8 cellular contexts compared by ENCODE assay signal in the genomic region with DNA sequence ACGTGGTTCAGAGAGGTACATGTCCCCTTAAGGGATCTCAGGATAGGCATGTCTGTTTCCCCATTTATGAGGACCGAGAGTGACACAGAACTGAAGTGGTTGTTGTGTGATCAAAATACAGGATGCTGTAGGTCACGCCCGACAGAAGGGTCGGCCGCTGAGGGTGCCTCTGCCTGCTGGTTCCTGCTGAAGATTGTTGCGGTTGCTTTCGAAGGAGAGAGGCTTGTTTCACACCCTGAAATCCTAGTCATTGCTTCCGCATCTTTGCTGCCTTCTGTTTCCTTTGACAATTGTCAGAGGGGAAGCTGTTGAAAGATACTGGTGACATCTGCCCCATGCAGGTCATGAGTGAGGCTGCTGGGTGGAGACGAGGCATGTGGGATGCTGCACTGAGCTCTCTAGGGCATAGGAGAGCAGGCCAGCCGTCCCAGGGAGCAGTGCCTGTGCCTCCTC.
A peak's percentile ranks its signal among the peaks of the same experiment; 100 is the strongest.
DNase-seq lines count a peak whose midpoint lies in the region; ATAC-seq and TF ChIP-seq lines count a peak whose summit lies in the region.

No MANE protein-coding gene starts in this region.

- H3K27me3 ChIP-seq in DOHH2 (ENCODE audit: control insufficient read depth, low read length): no peaks in the 10 kb centered on the region

- H3F3A ChIP-seq in DOHH2 (ENCODE audit: control insufficient read depth, insufficient read depth): peaks cover 14% of the 10 kb centered on the region

- H3K36me3 ChIP-seq in DOHH2 (ENCODE audit: control insufficient read depth, low read length): peaks cover 3% of the 10 kb centered on the region

- peak; percentile 85 for DNase-seq in UCSD-AML1 (lab: John Stamatoyannopoulos, UW; ENCODE audit: unreplicated experiment)
- peak; percentile 8 for DNase-seq in effector CD8-positive, alpha-beta T cell (lab: John Stamatoyannopoulos, UW)
- peak in 2 of 3 donors; percentile 31 to 35 for DNase-seq in stimulated activated CD4-positive, alpha-beta T cell treated with anti-CD3 and anti-CD28 coated beads, TNF-alpha, amount 100 ng/mL, for 1 hour (ENCODE audit: low read depth in 3 of 3, low spot score in 1 of 3)
- no peak for DNase-seq in cerebellar nuclear complex (lab: John Stamatoyannopoulos, UW)
- no peak for DNase-seq in islet precursor cell
- DNase-seq in NCI-H2107 (lab: John Stamatoyannopoulos, UW): no peak

- no peaks in the 10 kb centered on the region for H3K9me2 ChIP-seq in DOHH2 (replicated peaks; ENCODE audit: control insufficient read depth, low read length)

- TF ChIP-seq CTCF in DOHH2 (IDR thresholded peaks at IDR 0.05; ENCODE audit: low read depth, low read length, poor library complexity, severe bottlenecking): no peak

- H3K27ac ChIP-seq in DOHH2 (ENCODE audit: low read depth, low read length): peak overlapping the region; percentile 30

- peak overlapping the region; percentile 30 for H3K4me3 ChIP-seq in DOHH2 (ENCODE audit: low read length)

- peak overlapping the region; percentile 65 for H3K4me2 ChIP-seq in DOHH2 (ENCODE audit: low read length)

- peaks cover 54% of the 10 kb centered on the region for H3K4me1 ChIP-seq in DOHH2 (ENCODE audit: control insufficient read depth, low read length)

- no peaks in the 10 kb centered on the region for H3K9me3 ChIP-seq in DOHH2 (ENCODE audit: control insufficient read depth, insufficient read depth, low read length)

- peak; percentile 49 for ATAC-seq in HG02885 (IDR thresholded peaks at IDR 0.05; ENCODE audit: poor library complexity, unreplicated experiment)

- H4K20me1 ChIP-seq in DOHH2 (ENCODE audit: control insufficient read depth, insufficient read depth, low read depth, low read length): peaks cover 17% of the 10 kb centered on the region; the same call in 1 of the 2 replicates

- peaks cover 11% of the 10 kb centered on the region for H3K79me2 ChIP-seq in DOHH2 (ENCODE audit: control insufficient read depth, low read length)

Comparison
In these comparisons a context has a peak if more than half of its experiments do, and no peak if none do; other contexts are left out.
1. DNase-seq: peak in UCSD-AML1 (single experiment), effector CD8-positive, alpha-beta T cell (single experiment) and stimulated activated CD4-positive, alpha-beta T cell treated with anti-CD3 and anti-CD28 coated beads, TNF-alpha, amount 100 ng/mL, for 1 hour (2 of 3); none in cerebellar nuclear complex (0 of 2), islet precursor cell (single experiment) and NCI-H2107 (single experiment).